22 cellular contexts compared by ENCODE assay signal in the genomic region with DNA sequence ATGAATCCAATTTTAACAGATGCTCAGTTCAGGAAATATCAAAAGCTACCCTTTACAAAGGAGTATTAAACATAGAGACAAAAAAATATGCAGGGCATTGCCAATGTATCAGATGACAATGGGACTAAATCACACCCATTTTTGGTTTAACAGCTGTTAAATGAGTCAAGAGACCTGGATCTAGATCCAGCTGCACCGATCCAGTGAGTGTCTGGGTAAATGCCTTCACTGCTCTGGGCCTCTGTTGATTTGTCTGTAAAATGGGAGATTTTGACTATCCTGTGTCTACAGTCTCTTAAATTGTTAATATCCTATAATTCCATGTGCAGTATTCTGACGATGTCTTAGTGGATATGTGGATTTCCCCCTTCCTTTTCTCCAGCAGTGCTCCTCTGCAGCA. TPM values are rescaled to one million over a fixed set of nuclear protein-coding genes. Genes with fewer than 3 reads are reported as not detected.
DNase-seq lines count a peak whose midpoint lies in the region; ATAC-seq and TF ChIP-seq lines count a peak whose summit lies in the region.
"Had no signal": no experiment of that assay in that cellular context is flagged by ENCODE, and none has a peak within 500 bp of the region (broad histone marks: within the 10 kb centered on the region; RNA-seq: fewer than 3 reads in every experiment).

No MANE protein-coding gene starts in this region.

- H3K27me3 ChIP-seq in IMR-90 (ENCODE audit: control insufficient read depth, insufficient read depth, low read length) (no peaks in the 10 kb centered on the region), osteoblast (ENCODE audit: insufficient read depth, low read length) (no peaks in the 10 kb centered on the region), brain microvascular endothelial cell (replicated peaks) (no peaks in the 10 kb centered on the region)

- peak overlapping the region; percentile 69 for H2BK120ac ChIP-seq in IMR-90 (ENCODE audit: low read depth, low read length)

- H3K27ac ChIP-seq in IMR-90 (ENCODE audit: insufficient read depth, low read length) (no peak overlapping the region), osteoblast (ENCODE audit: low read depth, low read length) (peak overlapping the region; percentile 79), brain microvascular endothelial cell (no peak overlapping the region)

- H3K36me3 ChIP-seq in IMR-90 (ENCODE audit: control insufficient read depth, insufficient read depth, low read length) (no peaks in the 10 kb centered on the region), osteoblast (ENCODE audit: insufficient read depth, low read length) (no peaks in the 10 kb centered on the region), brain microvascular endothelial cell (replicated peaks) (no peaks in the 10 kb centered on the region)
- H3K36me3 ChIP-seq: BE2C had no signal

- no peak for TF ChIP-seq CTCF in Calu3 (IDR thresholded peaks at IDR 0.05; ENCODE audit: unreplicated experiment)
- TF ChIP-seq CTCF in IMR-90 (conservative IDR thresholded peaks at IDR 0.05; ENCODE audit: low read depth, low read length), result no peak
- no peak for TF ChIP-seq CTCF in chondrocyte (IDR thresholded peaks at IDR 0.05)
- TF ChIP-seq CTCF in osteoblast (IDR thresholded peaks at IDR 0.05; ENCODE audit: extremely low read depth, low read depth, low read length), result no peak
- no peak for TF ChIP-seq CTCF in brain microvascular endothelial cell (IDR thresholded peaks at IDR 0.05; ENCODE audit: low read depth, low read length, missing control alignments)

- peak overlapping the region; percentile 18; the same call in 1 of the 2 replicates for H3K18ac ChIP-seq in IMR-90 (ENCODE audit: low read depth, low read length)

- H2BK5ac ChIP-seq in IMR-90 (ENCODE audit: low read depth, low read length, poor library complexity, severe bottlenecking), result peak overlapping the region; percentile 42

- H3K4me1 Mint-ChIP-seq in Calu3 (ENCODE audit: low read depth, unreplicated experiment) (peaks cover 65% of the 10 kb centered on the region), chondrocyte (ENCODE audit: low read depth) (peaks cover 18% of the 10 kb centered on the region)
- H3K4me1 Mint-ChIP-seq: GM23338 had no signal

- in situ Hi-C loops in IMR-90 (cut with MboI; ENCODE audit: low sequenced_read_pairs) (no loop called here), brain microvascular endothelial cell (cut with HindIII; ENCODE audit: low pct_ligation_motif_present, low sequenced_read_pairs) (no loop called here)

- WGBS in IMR-90 (ENCODE audit: extremely low coverage in 2 of 2, insufficient read length in 1 of 2), 2 experiments, result no CpG with 5 or more reads among the region's 2 CpGs

- no peak for TF ChIP-seq POLR2A in IMR-90 (IDR thresholded peaks at IDR 0.05; ENCODE audit: low read depth, low read length)

- H3K36me3 Mint-ChIP-seq in Calu3 (ENCODE audit: insufficient read depth, unreplicated experiment), result peaks cover 98% of the 10 kb centered on the region
- H3K36me3 Mint-ChIP-seq in chondrocyte (ENCODE audit: low read depth), result peaks cover 2% of the 10 kb centered on the region
- H3K36me3 Mint-ChIP-seq: CD4-positive, CD25-positive, alpha-beta regulatory T cell had no signal

- no peaks in the 10 kb centered on the region for H4K20me1 ChIP-seq in IMR-90 (ENCODE audit: insufficient read depth, low read length)
- no peaks in the 10 kb centered on the region for H4K20me1 ChIP-seq in osteoblast (ENCODE audit: insufficient read depth, low read length)

- H3K27me3 Mint-ChIP-seq in Calu3 (ENCODE audit: unreplicated experiment), result no peaks in the 10 kb centered on the region
- no peaks in the 10 kb centered on the region for H3K27me3 Mint-ChIP-seq in chondrocyte (ENCODE audit: low read depth)

- peak overlapping the region; percentile 20; the same call in 1 of the 2 replicates for H4K5ac ChIP-seq in IMR-90 (ENCODE audit: low read depth, low read length)

- no peak overlapping the region for H3K4me3 ChIP-seq in IMR-90 (ENCODE audit: insufficient read depth, low read depth, low read length)
- no peak overlapping the region for H3K4me3 ChIP-seq in osteoblast (ENCODE audit: insufficient read depth, low read length)
- H3K4me3 ChIP-seq in brain microvascular endothelial cell (ENCODE audit: low read depth, low read length), result no peak overlapping the region
- H3K4me3 ChIP-seq: GM23338 had no signal

- H3K14ac ChIP-seq in IMR-90 (replicated peaks; ENCODE audit: low read depth, low read length), result 0 out of 2 replicates have a peak overlapping the region, but pooled peaks have one; percentile 44

- no peak overlapping the region for H3K23ac ChIP-seq in IMR-90 (ENCODE audit: low read depth, low read length)

- H2BK15ac ChIP-seq in IMR-90 (ENCODE audit: low read depth, low read length), result peak overlapping the region; percentile 54; the same call in 2 of the 3 replicates

- H3K79me2 ChIP-seq in osteoblast (ENCODE audit: insufficient read depth, low read length), result no peaks in the 10 kb centered on the region

- peak overlapping the region in 1 of 2 experiments; percentile 56; a peak in 3 of 4 replicates for H4K8ac ChIP-seq in IMR-90 (ENCODE audit: low read depth in 2 of 2, low read length in 2 of 2)

- TF ChIP-seq RAD21 in IMR-90 (IDR thresholded peaks at IDR 0.05; ENCODE audit: low read length), result no peak

- H4K91ac ChIP-seq in IMR-90 (ENCODE audit: insufficient read depth, low read depth, low read length), result peak overlapping the region; percentile 32; the same call in 1 of the 2 replicates

- no TSS peak for BruUV-seq in Calu3 (replicated peaks; lab: Mats Ljungman, UMichigan)
- no TSS peak for BruUV-seq in IMR-90 (replicated peaks; lab: Mats Ljungman, UMichigan)

- H2AK5ac ChIP-seq in IMR-90 (ENCODE audit: low read depth, low read length), result peak overlapping the region; percentile 64; the same call in 1 of the 2 replicates

- H3K27ac Mint-ChIP-seq in Calu3 (ENCODE audit: unreplicated experiment) (peak overlapping the region; percentile 96), chondrocyte (ENCODE audit: unreplicated experiment) (peak overlapping the region; percentile 36)
- H3K27ac Mint-ChIP-seq: GM23338 had no signal

- peak overlapping the region; percentile 81 for H2BK20ac ChIP-seq in IMR-90 (ENCODE audit: low read depth, low read length)

- H3K4me3 Mint-ChIP-seq in Calu3 (ENCODE audit: low read depth, unreplicated experiment) (no peak overlapping the region), chondrocyte (ENCODE audit: unreplicated experiment) (no peak overlapping the region)
- H3K4me3 Mint-ChIP-seq: CD4-positive, CD25-positive, alpha-beta regulatory T cell; GM23338 had no signal

- H2AK9ac ChIP-seq in IMR-90 (replicated peaks; ENCODE audit: low read depth, low read length, poor library complexity), result no peak overlapping the region

- H3K79me1 ChIP-seq in IMR-90 (ENCODE audit: low read depth in 1 of 2, low read length in 2 of 2), result no peaks in the 10 kb centered on the region

- no peak overlapping the region for H2AFZ ChIP-seq in IMR-90 (replicated peaks; ENCODE audit: low read length, poor library complexity)
- no peak overlapping the region for H2AFZ ChIP-seq in osteoblast (ENCODE audit: low read length)
- H2AFZ ChIP-seq: GM23338 had no signal

- POLR2A ChIA-PET in IMR-90 (lab: Charles Lee; ENCODE audit: unreplicated experiment), result interaction anchor here (0.7 kb wide), 1 partner anchor 393 kb away, joined by 5 read pairs; no protein-coding TSS in a partner anchor

- dilution Hi-C loops in IMR-90 (cut with HindIII; ENCODE audit: low sequenced_read_pairs, unreplicated experiment), result no loop called here

- H3K56ac ChIP-seq in IMR-90 (ENCODE audit: extremely low read depth, insufficient read depth, low read length), result no peak overlapping the region; the same call in 1 of the 2 replicates

- H3K9me3 ChIP-seq in IMR-90 (ENCODE audit: control insufficient read depth, insufficient read depth, low read length) (no peaks in the 10 kb centered on the region), osteoblast (ENCODE audit: low read depth, low read length) (no peaks in the 10 kb centered on the region)
- H3K9me3 ChIP-seq: BE2C had no signal

- H3K4me1 ChIP-seq in IMR-90 (ENCODE audit: control insufficient read depth, insufficient read depth, low read length), result peaks cover 8% of the 10 kb centered on the region
- H3K4me1 ChIP-seq in osteoblast (ENCODE audit: insufficient read depth, low read length), result peaks cover 13% of the 10 kb centered on the region
- H3K4me1 ChIP-seq: BE2C had no signal

- DNase-seq in Calu3, result no peak
- no peak for DNase-seq in IMR-90
- DNase-seq in chondrocyte (ENCODE audit: low spot score), result no peak
- DNase-seq in osteoblast (ENCODE audit: insufficient read length, low spot score, missing footprints), result no peak
- no peak for DNase-seq in SK-N-DZ (ENCODE audit: low spot score)
- no peak for DNase-seq in brain microvascular endothelial cell
- no peak for DNase-seq in NCI-H2227 (lab: John Stamatoyannopoulos, UW; ENCODE audit: unreplicated experiment)
- DNase-seq: BE2C; CD4-positive, CD25-positive, alpha-beta regulatory T cell; COR-L47; DMS153; GDM1; MM.1S; NCI-H1092 treated with DMSO at 0.1 percent for 48 hours; NCI-H146; NCI-H2081; OCI-M1 had no signal

- no peak overlapping the region for H3K4me2 ChIP-seq in IMR-90 (ENCODE audit: low read depth, low read length)
- no peak overlapping the region for H3K4me2 ChIP-seq in osteoblast (ENCODE audit: insufficient read depth, low read length)
- H3K4me2 ChIP-seq: GM23338 had no signal

- peaks cover 8% of the 10 kb centered on the region; the same call in 1 of the 2 replicates for H3K9me1 ChIP-seq in IMR-90 (ENCODE audit: insufficient read depth, low read length)

- H3K9me3 Mint-ChIP-seq in Calu3 (ENCODE audit: low read depth, unreplicated experiment) (no peaks in the 10 kb centered on the region), chondrocyte (ENCODE audit: low read depth) (no peaks in the 10 kb centered on the region)
- H3K9me3 Mint-ChIP-seq: CD4-positive, CD25-positive, alpha-beta regulatory T cell; GM23338 had no signal

- ATAC-seq in IMR-90 (ENCODE audit: low read depth), result no peak
- ATAC-seq in GM21528 (IDR thresholded peaks at IDR 0.05; ENCODE audit: low FRiP score, unreplicated experiment), result no peak
- ATAC-seq: GM23338 had no signal

- CTCF ChIA-PET in Calu3 (lab: Charles Lee) (interaction anchor here (0.6 to 0.7 kb wide), 4 partner anchors 12 to 636 kb away, joined by 3 to 6 read pairs (median 3); no protein-coding TSS in a partner anchor), IMR-90 (lab: Yijun Ruan, JAX) (interaction anchor here (0.7 kb wide), 1 partner anchor 11 kb away, joined by 4 read pairs; no protein-coding TSS in a partner anchor)

- no peak overlapping the region for H3K9ac ChIP-seq in IMR-90 (ENCODE audit: low read depth, low read length)

- intact Hi-C loops in Calu3 (cut with micrococcal nuclease; ENCODE audit: unreplicated experiment), result no loop called here
- intact Hi-C loops in IMR-90 (cut with micrococcal nuclease), result no loop called here

- peak overlapping the region; percentile 72 for H3K4ac ChIP-seq in IMR-90 (ENCODE audit: low read depth, low read length)

RNA-seq across cellular contexts. Expression of a gene that starts 16.4 kb away (rescaled TPM):
- total RNA-seq in Calu3 (2022), result 1,389 and 1,709 TPM in 2 replicates
- 0.28 and 0.36 TPM in 2 replicates for total RNA-seq in IMR-90 (2012; rRNA removed)
- 0.32 and 0.39 TPM in 2 replicates for polyA plus RNA-seq in IMR-90 (2012; rRNA removed)
- 0.11 and 0.41 TPM in 2 replicates for polyA plus RNA-seq in IMR-90 (2012; cell fraction: cytosol; rRNA removed)
- polyA plus RNA-seq in IMR-90 (2012; cell fraction: nucleus; rRNA removed; ENCODE audit: low replicate concordance), result 0.09 and 0.17 TPM in 2 replicates
- not detected in 3 replicates for total RNA-seq in chondrocyte
- 0.36 and 0.59 TPM in 2 replicates for total RNA-seq in osteoblast
- not detected in 2 replicates for polyA plus RNA-seq in SK-N-DZ (2014; cell fraction: cytosol; rRNA removed)
- not detected in 2 replicates for polyA plus RNA-seq in SK-N-DZ (2014; cell fraction: nucleus; rRNA removed)
- total RNA-seq: A172; CD4-positive, CD25-positive, alpha-beta regulatory T cell; Daoy; GM23338 had no signal
- polyA plus RNA-seq: CD4-positive, CD25-positive, alpha-beta regulatory T cell; GM23338 had no signal

RNA-seq across cellular contexts. Expression of a gene that starts 36.0 kb away (rescaled TPM):
- total RNA-seq in Calu3 (2022), result 0.66 and 1.7 TPM in 2 replicates
- not detected in 2 replicates for total RNA-seq in IMR-90 (2012; rRNA removed)
- polyA plus RNA-seq in IMR-90 (2012; rRNA removed), result not detected in 2 replicates
- not detected in 2 replicates for polyA plus RNA-seq in IMR-90 (2012; cell fraction: cytosol; rRNA removed)
- polyA plus RNA-seq in IMR-90 (2012; cell fraction: nucleus; rRNA removed; ENCODE audit: low replicate concordance), result not detected in 2 replicates
- total RNA-seq in chondrocyte, result not detected in 3 replicates
- total RNA-seq in osteoblast, result not detected in 2 replicates
- not detected in 2 replicates for polyA plus RNA-seq in SK-N-DZ (2014; cell fraction: cytosol; rRNA removed)
- not detected in 2 replicates for polyA plus RNA-seq in SK-N-DZ (2014; cell fraction: nucleus; rRNA removed)
- total RNA-seq: A172; CD4-positive, CD25-positive, alpha-beta regulatory T cell; Daoy; GM23338; NCI-H460 had no signal
- polyA plus RNA-seq: CD4-positive, CD25-positive, alpha-beta regulatory T cell; GM23338 had no signal

RNA-seq across cellular contexts. Expression of a gene that starts 45.7 kb away (rescaled TPM):
- total RNA-seq in Calu3 (2022) (0.44 TPM in 1 of 2 replicates, not detected in the other), IMR-90 (2012; rRNA removed) (not detected in 2 replicates), chondrocyte (not detected in 3 replicates), osteoblast (0.36 TPM in 1 of 2 replicates, not detected in the other)
- polyA plus RNA-seq in IMR-90 (2012; rRNA removed), result 0.15 TPM in 1 of 2 replicates, not detected in the other
- polyA plus RNA-seq in IMR-90 (2012; cell fraction: cytosol; rRNA removed), result 0.08 and 0.16 TPM in 2 replicates
- 0.09 TPM in 1 of 2 replicates, not detected in the other for polyA plus RNA-seq in IMR-90 (2012; cell fraction: nucleus; rRNA removed; ENCODE audit: low replicate concordance)
- not detected in 2 replicates for polyA plus RNA-seq in SK-N-DZ (2014; cell fraction: cytosol; rRNA removed)
- not detected in 2 replicates for polyA plus RNA-seq in SK-N-DZ (2014; cell fraction: nucleus; rRNA removed)
- total RNA-seq: A172; CD4-positive, CD25-positive, alpha-beta regulatory T cell; Daoy; GM23338; NCI-H460 had no signal
- polyA plus RNA-seq: CD4-positive, CD25-positive, alpha-beta regulatory T cell; GM23338 had no signal

RNA-seq across cellular contexts. Expression of a gene that starts 54.0 kb away (rescaled TPM):
- total RNA-seq in Calu3 (2022) (2.4 and 2.7 TPM in 2 replicates), IMR-90 (2012; rRNA removed) (not detected in 2 replicates), chondrocyte (not detected in 3 replicates), osteoblast (not detected in 2 replicates)
- not detected in 2 replicates for polyA plus RNA-seq in IMR-90 (2012; rRNA removed)
- 0.02 and 0.54 TPM in 2 replicates for polyA plus RNA-seq in IMR-90 (2012; cell fraction: cytosol; rRNA removed)
- not detected in 2 replicates for polyA plus RNA-seq in IMR-90 (2012; cell fraction: nucleus; rRNA removed; ENCODE audit: low replicate concordance)
- polyA plus RNA-seq in SK-N-DZ (2014; cell fraction: cytosol; rRNA removed), result 0.05 TPM in 1 of 2 replicates, not detected in the other
- not detected in 2 replicates for polyA plus RNA-seq in SK-N-DZ (2014; cell fraction: nucleus; rRNA removed)
- total RNA-seq: A172; CD4-positive, CD25-positive, alpha-beta regulatory T cell; Daoy; GM23338; NCI-H460 had no signal
- polyA plus RNA-seq: CD4-positive, CD25-positive, alpha-beta regulatory T cell; GM23338 had no signal

Comparison
In these comparisons a context has a peak if more than half of its experiments do, and no peak if none do; other contexts are left out.
1. RNA of a gene that starts 16.4 kb away (total RNA-seq): 1,389 to 1,709 TPM in Calu3; 0.36 to 0.59 TPM in osteoblast, 0.28 to 0.36 TPM in IMR-90 and not detected in chondrocyte; every median in the first group is over 100 times any median in the second.